ENCODE assay signal across 13 cellular contexts in genomic region chr5:148268556-148268955, GRCh38. TPM values are rescaled to one million over a fixed set of nuclear protein-coding genes. Genes with fewer than 3 reads are reported as not detected.
DNase-seq lines count a peak whose midpoint lies in the region; ATAC-seq and TF ChIP-seq lines count a peak whose summit lies in the region.
"Had no signal": no experiment of that assay in that cellular context is flagged by ENCODE, and none has a peak within 500 bp of the region (broad histone marks: within the 10 kb centered on the region; RNA-seq: fewer than 3 reads in every experiment).

A gene with protein sequence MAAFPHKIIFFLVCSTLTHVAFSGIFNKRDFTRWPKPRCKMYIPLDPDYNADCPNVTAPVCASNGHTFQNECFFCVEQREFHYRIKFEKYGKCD (plus strand): TSS chr5:148268794. CDS start chr5:148270073, 1,279 bp downstream.

- H3K36me3 Mint-ChIP-seq in CD8-positive, alpha-beta T cell: no peaks in the 10 kb centered on the region
- H3K36me3 Mint-ChIP-seq: immature natural killer cell had no signal

- CTCF ChIA-PET in CD8-positive, alpha-beta T cell (lab: Charles Lee): no interaction called here

- no peak within 1 kb of the TSS for H3K27ac Mint-ChIP-seq in CD8-positive, alpha-beta T cell
- H3K27ac Mint-ChIP-seq: immature natural killer cell had no signal

- peaks cover 3% of the 10 kb centered on the region for H3K9me3 Mint-ChIP-seq in CD8-positive, alpha-beta T cell

- no peaks in the 10 kb centered on the region for H3K4me1 Mint-ChIP-seq in CD8-positive, alpha-beta T cell (ENCODE audit: low read depth)
- H3K4me1 Mint-ChIP-seq: immature natural killer cell had no signal

- no peak for TF ChIP-seq POLR2A in erythroblast (IDR thresholded peaks at IDR 0.05; ENCODE audit: low read length)

- no peaks in the 10 kb centered on the region for H3K27me3 Mint-ChIP-seq in CD8-positive, alpha-beta T cell (ENCODE audit: low read depth)

- H3K4me3 Mint-ChIP-seq in CD8-positive, alpha-beta T cell: no peak within 1 kb of the TSS
- H3K4me3 Mint-ChIP-seq: immature natural killer cell had no signal

- peak; percentile 67 for DNase-seq in AG20443 (ENCODE audit: low spot score)
- DNase-seq in HT-29 (ENCODE audit: low spot score): peak; percentile 61
- DNase-seq in brain microvascular endothelial cell: peak; percentile 49
- peak; percentile 51 for DNase-seq in kidney glomerular epithelial cell (lab: John Stamatoyannopoulos, UW)
- DNase-seq in stimulated activated CD4-positive, alpha-beta T cell treated with anti-CD3 and anti-CD28 coated beads, Interleukin-4, amount 100 ng/mL, for 4 hours: no peak
- DNase-seq in erythroblast (lab: John Stamatoyannopoulos, UW): no peak
- DNase-seq in CD8-positive, alpha-beta T cell: no peak
- DNase-seq: activated T-cell treated with anti-CD3 and anti-CD28 coated beads, Interleukin-2, amount 50 U/mL, for 1 hour; immature natural killer cell; NCI-H1092 had no signal

- H3K27ac ChIP-seq in brain microvascular endothelial cell: no peak within 1 kb of the TSS
- no peak within 1 kb of the TSS for H3K27ac ChIP-seq in CD8-positive, alpha-beta T cell (ENCODE audit: low read depth, low read length)
- H3K27ac ChIP-seq: C4-2B had no signal

- in situ Hi-C loops in brain microvascular endothelial cell (cut with HindIII; ENCODE audit: low pct_ligation_motif_present, low sequenced_read_pairs): no loop called here

- intact Hi-C loops in CD8-positive, alpha-beta T cell (cut with DNase I, micrococcal nuclease): no loop called here

- no peak for ATAC-seq in HG03175 (IDR thresholded peaks at IDR 0.05; ENCODE audit: unreplicated experiment)
- no peak for ATAC-seq in CD8-positive, alpha-beta T cell

- H3K4me3 ChIP-seq in brain microvascular endothelial cell (ENCODE audit: low read depth, low read length): no peak within 1 kb of the TSS
- H3K4me3 ChIP-seq in CD8-positive, alpha-beta T cell (ENCODE audit: low read depth, low read length): no peak within 1 kb of the TSS

- no peaks in the 10 kb centered on the region for H3K9me3 ChIP-seq in CD8-positive, alpha-beta T cell (ENCODE audit: low read length)

- POLR2A ChIA-PET in CD8-positive, alpha-beta T cell (lab: Charles Lee): no interaction called here

- H3K27me3 ChIP-seq in brain microvascular endothelial cell (replicated peaks): no peaks in the 10 kb centered on the region
- no peaks in the 10 kb centered on the region for H3K27me3 ChIP-seq in CD8-positive, alpha-beta T cell (ENCODE audit: insufficient read depth, low read length)

- no peaks in the 10 kb centered on the region for H3K36me3 ChIP-seq in brain microvascular endothelial cell (replicated peaks)
- H3K36me3 ChIP-seq in CD8-positive, alpha-beta T cell (ENCODE audit: insufficient read depth, low read length): no peaks in the 10 kb centered on the region

- no peak for TF ChIP-seq CTCF in brain microvascular endothelial cell (IDR thresholded peaks at IDR 0.05; ENCODE audit: low read depth, low read length, missing control alignments)
- no peak for TF ChIP-seq CTCF in CD8-positive, alpha-beta T cell (IDR thresholded peaks at IDR 0.05)

- H3K4me1 ChIP-seq in CD8-positive, alpha-beta T cell (ENCODE audit: insufficient read depth, low read length): no peaks in the 10 kb centered on the region

RNA-seq across cellular contexts. Expression of the gene that starts here (rescaled TPM):
- total RNA-seq in HT-29 (2014; rRNA removed; shearing (Covaris generic)): not detected in 2 replicates
- total RNA-seq in CD8-positive, alpha-beta T cell: not detected
- total RNA-seq: omental fat pad had no signal

Comparison
In these comparisons a context has a peak if more than half of its experiments do, and no peak if none do; other contexts are left out.
1. Peak in DNase-seq in HT-29; RNA of the gene not detected or under 1 TPM.
2. DNase-seq: peak in AG20443 (single experiment), brain microvascular endothelial cell (single experiment) and kidney glomerular epithelial cell (single experiment); none in stimulated activated CD4-positive, alpha-beta T cell treated with anti-CD3 and anti-CD28 coated beads, Interleukin-4, amount 100 ng/mL, for 4 hours (0 of 2), erythroblast (0 of 2) and CD8-positive, alpha-beta T cell (0 of 7).